8 cellular contexts compared by ENCODE assay signal in genomic region chr13:20127263-20127562, GRCh38. TPM values are rescaled to one million over a fixed set of nuclear protein-coding genes. Genes with fewer than 3 reads are reported as not detected.
DNase-seq lines count a peak whose midpoint lies in the region; ATAC-seq and TF ChIP-seq lines count a peak whose summit lies in the region.

No MANE protein-coding gene starts in this region.

- H3K36me3 Mint-ChIP-seq in activated T-helper 17 cell treated with anti-CD3 and anti-CD28 coated beads, Interleukin-2, amount 50 U/mL, for 72 hours (ENCODE audit: low read depth): no peaks in the 10 kb centered on the region

- no peak overlapping the region for H3K4me2 ChIP-seq in BLaER1

- peaks cover 16% of the 10 kb centered on the region for H3K4me1 ChIP-seq in BLaER1
- no peaks in the 10 kb centered on the region for H3K4me1 ChIP-seq in iPS-20b (ENCODE audit: insufficient read depth, low read length)
- H3K4me1 ChIP-seq in thoracic aorta (ENCODE audit: control insufficient read depth in 1 of 2, low read depth in 2 of 2): peaks cover 6 to 27% of the 10 kb centered on the region in 2 donors

- peaks cover 25% of the 10 kb centered on the region for H4K20me1 ChIP-seq in BLaER1

- H3K27me3 ChIP-seq in BLaER1 (peaks cover 66% of the 10 kb centered on the region), iPS-20b (ENCODE audit: insufficient read depth, low read length) (peaks cover 53% of the 10 kb centered on the region), thoracic aorta (replicated peaks; ENCODE audit: insufficient read depth) (no peaks in the 10 kb centered on the region)

- no peak overlapping the region for H3K27ac Mint-ChIP-seq in activated T-helper 17 cell treated with anti-CD3 and anti-CD28 coated beads, Interleukin-2, amount 50 U/mL, for 72 hours

- DNase-seq in thoracic aorta (ENCODE audit: low spot score): no peak
- DNase-seq in activated CD4-positive, CD25-positive, alpha-beta regulatory T cell treated with anti-CD3 and anti-CD28 coated beads, Interleukin-2, amount 50 U/mL, for 72 hours: no peak
- no peak for DNase-seq in GM10266 (ENCODE audit: extremely low spot score)

- H3K4me3 ChIP-seq in BLaER1 (peak overlapping the region; percentile 57; the same call in 1 of the 2 replicates), iPS-20b (ENCODE audit: low read length) (peak overlapping the region; percentile 73), thoracic aorta (peak overlapping the region; percentile 97)

- no peaks in the 10 kb centered on the region for H3K4me1 Mint-ChIP-seq in activated T-helper 17 cell treated with anti-CD3 and anti-CD28 coated beads, Interleukin-2, amount 50 U/mL, for 72 hours

- H3K9ac ChIP-seq in BLaER1 (no peak overlapping the region), iPS-20b (ENCODE audit: low read depth, low read length) (peak overlapping the region; percentile 51; the same call in 1 of the 2 replicates)

- TF ChIP-seq CTCF in thoracic aorta (IDR thresholded peaks at IDR 0.05) (no peak), GM10266 (IDR thresholded peaks at IDR 0.05; ENCODE audit: control insufficient read depth, insufficient read depth, low read depth, missing control alignments) (no peak)

- peak overlapping the region; percentile 36 for H3K4me3 Mint-ChIP-seq in activated T-helper 17 cell treated with anti-CD3 and anti-CD28 coated beads, Interleukin-2, amount 50 U/mL, for 72 hours

- H3K9me3 Mint-ChIP-seq in activated T-helper 17 cell treated with anti-CD3 and anti-CD28 coated beads, Interleukin-2, amount 50 U/mL, for 72 hours: no peaks in the 10 kb centered on the region

- peak; percentile 10 for ATAC-seq in HG02798 (IDR thresholded peaks at IDR 0.05; ENCODE audit: poor library complexity, unreplicated experiment)
- ATAC-seq in activated T-helper 17 cell treated with anti-CD3 and anti-CD28 coated beads, Interleukin-2, amount 50 U/mL, for 72 hours (replicated peaks): peak; percentile 23
- ATAC-seq in thoracic aorta (ENCODE audit: insufficient number of reproducible peaks, low FRiP score, low read depth): peak; percentile 1
- ATAC-seq in HG02763 (IDR thresholded peaks at IDR 0.05; ENCODE audit: unreplicated experiment): no peak

- no peaks in the 10 kb centered on the region; the same call in 1 of the 2 replicates for H3K9me3 ChIP-seq in BLaER1
- no peaks in the 10 kb centered on the region for H3K9me3 ChIP-seq in iPS-20b (ENCODE audit: insufficient read depth, low read depth, low read length)
- no peaks in the 10 kb centered on the region for H3K9me3 ChIP-seq in thoracic aorta

- H3K36me3 ChIP-seq in BLaER1 (no peaks in the 10 kb centered on the region), iPS-20b (ENCODE audit: insufficient read depth, low read depth, low read length) (no peaks in the 10 kb centered on the region), thoracic aorta (no peaks in the 10 kb centered on the region)

- H3K27ac ChIP-seq in BLaER1 (no peak overlapping the region), iPS-20b (ENCODE audit: low read length) (no peak overlapping the region), thoracic aorta (peak overlapping the region; percentile 65 to 90)

- no peaks in the 10 kb centered on the region for H3K27me3 Mint-ChIP-seq in activated T-helper 17 cell treated with anti-CD3 and anti-CD28 coated beads, Interleukin-2, amount 50 U/mL, for 72 hours

RNA-seq across cellular contexts. Expression of gene GJA3, which starts 33.6 kb away (rescaled TPM):
- under 1 TPM; 0.50 to 0.91 TPM for total RNA-seq in activated T-helper 17 cell treated with anti-CD3 and anti-CD28 coated beads, Interleukin-2, amount 50 U/mL, for 72 hours
- under 1 TPM in 1 of 2 donors, not detected in 1; under 0.01 TPM for total RNA-seq in thoracic aorta

Comparison
In these comparisons a context has a peak if more than half of its experiments do, and no peak if none do; other contexts are left out.
1. H3K27ac ChIP-seq: peak in thoracic aorta (2 of 2); none in BLaER1 (single experiment) and iPS-20b (single experiment).
2. Peak in every context shown above with its lines, with median percentiles within 50 percentile points of each other: H3K4me3 ChIP-seq.